ENCODE assay signal across 16 cellular contexts in genomic region chrX:39582091-39582490, GRCh38.
DNase-seq lines count a peak whose midpoint lies in the region; FAIRE-seq and TF ChIP-seq lines count a peak whose summit lies in the region.
"Had no signal": no experiment of that assay in that cellular context is flagged by ENCODE, and none has a peak within 500 bp of the region (broad histone marks: within the 10 kb centered on the region; RNA-seq: fewer than 3 reads in every experiment).

No MANE protein-coding gene starts in this region.

- WGBS in mammary epithelial cell (ENCODE audit: low coverage, missing lambda C conversion rate), result 27% methylated on average over 3 of the region's 3 CpGs
- WGBS in small intestine, 3 donors, result 4 to 44% (median 23%) methylated on average over 3 of the region's 3 CpGs
- 25 to 27% methylated on average over 3 of the region's 3 CpGs for WGBS in sigmoid colon, 2 donors

- CTCF ChIA-PET in mammary epithelial cell (lab: Charles Lee; ENCODE audit: low non-redundant PET), result no interaction called here

- H3K9ac ChIP-seq in mammary epithelial cell (ENCODE audit: insufficient read depth, low read length), result no peak overlapping the region

- no peak for TF ChIP-seq EP300 in sigmoid colon (IDR thresholded peaks at IDR 0.05)

- no peak for TF ChIP-seq POLR2A in sigmoid colon (IDR thresholded peaks at IDR 0.05)

- no peaks in the 10 kb centered on the region for H4K20me1 ChIP-seq in mammary epithelial cell (ENCODE audit: insufficient read depth, low read length)

- no peaks in the 10 kb centered on the region for H3K36me3 ChIP-seq in mammary epithelial cell (ENCODE audit: insufficient read depth, low read length)
- H3K36me3 ChIP-seq in small intestine (ENCODE audit: control insufficient read depth in 2 of 2, insufficient read depth in 2 of 2, low read length in 2 of 2), result no peaks in the 10 kb centered on the region
- no peaks in the 10 kb centered on the region for H3K36me3 ChIP-seq in sigmoid colon
- H3K36me3 ChIP-seq: HAP-1, uterus had no signal

- H3K27ac ChIP-seq in mammary epithelial cell (ENCODE audit: insufficient read depth, low read depth, low read length) (no peak overlapping the region), small intestine (ENCODE audit: low read depth in 1 of 2, low read length in 1 of 2) (no peak overlapping the region), sigmoid colon (no peak overlapping the region)
- H3K27ac ChIP-seq: skin epidermis, uterus had no signal

- in situ Hi-C loops in mammary epithelial cell (cut with MboI; ENCODE audit: low sequenced_read_pairs in 2 of 2), result no loop called here

- BruUV-seq in mammary epithelial cell (replicated peaks; lab: Mats Ljungman, UMichigan), result no TSS peak

- dilution Hi-C loops in mammary epithelial cell (cut with HindIII; ENCODE audit: low sequenced_read_pairs), result loop anchor here (5.0 kb wide), 1 partner anchor 75 kb away; no protein-coding TSS in a partner anchor

- no peak for TF ChIP-seq CTCF in mammary epithelial cell (conservative IDR thresholded peaks at IDR 0.05 in 1 of 2, IDR thresholded peaks at IDR 0.05 in 1 of 2; ENCODE audit: extremely low read depth in 1 of 2, insufficient read depth in 1 of 2, low read depth in 1 of 2, low read length in 2 of 2)
- TF ChIP-seq CTCF in sigmoid colon (IDR thresholded peaks at IDR 0.05), result no peak

- FAIRE-seq in small intestine (lab: Jason Lieb, UNC) (no peak), GM19239 (lab: Jason Lieb, UNC) (no peak)

- H3K4me1 ChIP-seq in mammary epithelial cell (ENCODE audit: insufficient read depth, low read length), result peaks cover 6% of the 10 kb centered on the region
- no peaks in the 10 kb centered on the region for H3K4me1 ChIP-seq in small intestine (ENCODE audit: control insufficient read depth in 2 of 2, insufficient read depth in 1 of 2, low read depth in 1 of 2, low read length in 1 of 2)
- no peaks in the 10 kb centered on the region for H3K4me1 ChIP-seq in sigmoid colon
- H3K4me1 ChIP-seq: HAP-1, uterus had no signal

- H3K27me3 ChIP-seq in mammary epithelial cell (ENCODE audit: insufficient read depth, low read length), result no peaks in the 10 kb centered on the region
- peaks cover 0 to 3% of the 10 kb centered on the region in 2 donors for H3K27me3 ChIP-seq in small intestine (ENCODE audit: control insufficient read depth in 2 of 2, insufficient read depth in 2 of 2, low read length in 2 of 2)
- no peaks in the 10 kb centered on the region for H3K27me3 ChIP-seq in sigmoid colon
- H3K27me3 ChIP-seq: uterus had no signal

- no peak overlapping the region for H2AFZ ChIP-seq in mammary epithelial cell (ENCODE audit: low read depth, low read length)

- H3K9me3 ChIP-seq in mammary epithelial cell (replicated peaks; ENCODE audit: insufficient read depth, low read length), result no peaks in the 10 kb centered on the region
- no peaks in the 10 kb centered on the region for H3K9me3 ChIP-seq in small intestine (ENCODE audit: control insufficient read depth, low read depth)
- H3K9me3 ChIP-seq in sigmoid colon, result peaks cover 0 to 2% (median 0%) of the 10 kb centered on the region in 4 donors
- H3K9me3 ChIP-seq: HAP-1, uterus had no signal

- intact Hi-C loops in mammary epithelial cell (cut with micrococcal nuclease) (no loop called here), sigmoid colon (cut with DNase I) (no loop called here)

- DNase-seq in NCI-H1092 treated with DMSO at 0.1 percent for 48 hours (lab: John Stamatoyannopoulos, UW) (peak; percentile 18), NCI-H1092 (lab: John Stamatoyannopoulos, UW) (no peak), NCI-H69 (lab: John Stamatoyannopoulos, UW) (peak; percentile 31), mammary epithelial cell (peak; percentile 27), small intestine (peak; percentile 38), GM19239 (ENCODE audit: insufficient read length, low spot score) (no peak), NCI-H510A (lab: John Stamatoyannopoulos, UW) (no peak), sigmoid colon (no peak)
- DNase-seq: activated naive CD4-positive, alpha-beta T cell; COR-L47; effector memory CD8-positive, alpha-beta T cell; midbrain; occipital lobe; uterus had no signal

- no peaks in the 10 kb centered on the region for H3K79me2 ChIP-seq in mammary epithelial cell (ENCODE audit: insufficient read depth, low read length)

- H3K4me3 ChIP-seq in mammary epithelial cell (replicated peaks in 1 of 3; ENCODE audit: insufficient read depth in 1 of 3, low read depth in 2 of 3, low read length in 3 of 3), result no peak overlapping the region
- H3K4me3 ChIP-seq in small intestine (ENCODE audit: low read depth in 1 of 2, low read length in 2 of 2), result no peak overlapping the region
- H3K4me3 ChIP-seq in sigmoid colon, result no peak overlapping the region
- H3K4me3 ChIP-seq: HAP-1, skin epidermis, uterus had no signal

- no peak overlapping the region for H3K4me2 ChIP-seq in mammary epithelial cell (ENCODE audit: insufficient read depth, low read depth, low read length)

Comparison
In these comparisons a context has a peak if more than half of its experiments do, and no peak if none do; other contexts are left out.
1. DNase-seq: peak in NCI-H1092 treated with DMSO at 0.1 percent for 48 hours (single experiment), NCI-H69 (single experiment), mammary epithelial cell (single experiment) and small intestine (single experiment); none in NCI-H1092 (single experiment), GM19239 (single experiment), NCI-H510A (single experiment) and sigmoid colon (single experiment).